ENCODE assay signal across 13 cellular contexts in genomic region chr1:47871799-47872353, GRCh38.
DNase-seq lines count a peak whose midpoint lies in the region; FAIRE-seq and TF ChIP-seq lines count a peak whose summit lies in the region.
"Had no signal": no experiment of that assay in that cellular context is flagged by ENCODE, and none has a peak within 500 bp of the region (broad histone marks: within the 10 kb centered on the region; RNA-seq: fewer than 3 reads in every experiment).

No MANE protein-coding gene starts in this region.

- H3K9me3 ChIP-seq in astrocyte (ENCODE audit: insufficient read depth, low read depth, low read length) = no peaks in the 10 kb centered on the region

- H3K9ac ChIP-seq in astrocyte (ENCODE audit: low read length) = no peak overlapping the region

- 68 to 77% methylated on average over 2 of the region's 2 CpGs for WGBS in lower leg skin, 2 donors

- H3K79me2 ChIP-seq in astrocyte (ENCODE audit: insufficient read depth, low read length) = no peaks in the 10 kb centered on the region

- H3K4me1 Mint-ChIP-seq in astrocyte (ENCODE audit: low read depth, unreplicated experiment) = peaks cover 36% of the 10 kb centered on the region
- H3K4me1 Mint-ChIP-seq: CD4-positive, alpha-beta memory T cell; stimulated activated naive B cell treated with anti-CD40 and anti-IgM and Interleukin-4, amounts not matched to agents 10 μg/mL and 1 μg/mL and 100 μg/mL, for 72 hours had no signal

- H3K27me3 Mint-ChIP-seq in astrocyte (ENCODE audit: low read depth, unreplicated experiment) = peaks cover 16% of the 10 kb centered on the region

- no peak overlapping the region for H3K27ac ChIP-seq in astrocyte (ENCODE audit: low read depth, low read length)

- no peak overlapping the region for H2AFZ ChIP-seq in astrocyte (ENCODE audit: low read depth, low read length)

- H3K36me3 ChIP-seq in astrocyte (ENCODE audit: insufficient read depth, low read length) = no peaks in the 10 kb centered on the region

- no peak for TF ChIP-seq CTCF in astrocyte (IDR thresholded peaks at IDR 0.05; ENCODE audit: insufficient read depth, low read depth, low read length)
- no peak for TF ChIP-seq CTCF in lower leg skin (IDR thresholded peaks at IDR 0.05)
- TF ChIP-seq CTCF in GM20000 (IDR thresholded peaks at IDR 0.05; ENCODE audit: extremely low read depth, missing control alignments) = no peak

- TF ChIP-seq POLR2A in lower leg skin (IDR thresholded peaks at IDR 0.05) = no peak

- intact Hi-C loops in lower leg skin (cut with DNase I; ENCODE audit: low total_unique reads) = no loop called here

- H3K36me3 Mint-ChIP-seq in astrocyte (ENCODE audit: low read depth, unreplicated experiment) = peaks cover 2% of the 10 kb centered on the region
- H3K36me3 Mint-ChIP-seq: CD4-positive, alpha-beta memory T cell; stimulated activated naive B cell treated with anti-CD40 and anti-IgM and Interleukin-4, amounts not matched to agents 10 μg/mL and 1 μg/mL and 100 μg/mL, for 72 hours had no signal

- H3K27me3 ChIP-seq in astrocyte (ENCODE audit: insufficient read depth, low read length) = peaks cover 5% of the 10 kb centered on the region

- H3K4me3 ChIP-seq in astrocyte (ENCODE audit: insufficient read depth, low read depth, low read length) (no peak overlapping the region), lower leg skin (ENCODE audit: low read depth, poor library complexity, severe bottlenecking) (no peak overlapping the region)

- DNase-seq in COLO829 (ENCODE audit: low spot score) (peak; percentile 57), HPDE6-E6E7 (ENCODE audit: extremely low spot score) (peak; percentile 7), astrocyte (ENCODE audit: low read depth) (no peak), mesenteric fat pad (ENCODE audit: low spot score) (peak; percentile 55), lower leg skin (ENCODE audit: low spot score in 2 of 2) (no peak), NCI-H2196 treated with DMSO at 0.1 percent for 48 hours (lab: John Stamatoyannopoulos, UW; ENCODE audit: unreplicated experiment) (no peak), GM20000 (ENCODE audit: low spot score) (no peak)
- no peak for DNase-seq in activated T-cell treated with anti-CD3 and anti-CD28 coated beads, Interleukin-2, amount 50 U/mL, for 1 hour
- DNase-seq: CD4-positive, alpha-beta memory T cell; central memory CD4-positive, alpha-beta T cell; left colon; occipital lobe; stimulated activated naive B cell treated with anti-CD40 and anti-IgM and Interleukin-4, amounts not matched to agents 10 μg/mL and 1 μg/mL and 100 μg/mL, for 72 hours had no signal

- H4K20me1 ChIP-seq in astrocyte (ENCODE audit: insufficient read depth, low read length) = no peaks in the 10 kb centered on the region

- no peak overlapping the region for H3K4me2 ChIP-seq in astrocyte (ENCODE audit: low read length)

- H3K9me3 Mint-ChIP-seq in astrocyte (ENCODE audit: unreplicated experiment) = peaks cover 2% of the 10 kb centered on the region
- H3K9me3 Mint-ChIP-seq: CD4-positive, alpha-beta memory T cell; stimulated activated naive B cell treated with anti-CD40 and anti-IgM and Interleukin-4, amounts not matched to agents 10 μg/mL and 1 μg/mL and 100 μg/mL, for 72 hours had no signal

- no peaks in the 10 kb centered on the region for H3K4me1 ChIP-seq in astrocyte (ENCODE audit: insufficient read depth, low read length)

- peak overlapping the region; percentile 89 for H3K27ac Mint-ChIP-seq in astrocyte (ENCODE audit: unreplicated experiment)
- H3K27ac Mint-ChIP-seq: CD4-positive, alpha-beta memory T cell; stimulated activated naive B cell treated with anti-CD40 and anti-IgM and Interleukin-4, amounts not matched to agents 10 μg/mL and 1 μg/mL and 100 μg/mL, for 72 hours had no signal

- no peak for FAIRE-seq in astrocyte (lab: Jason Lieb, UNC)

- no peak overlapping the region for H3K4me3 Mint-ChIP-seq in astrocyte (ENCODE audit: unreplicated experiment)
- H3K4me3 Mint-ChIP-seq: CD4-positive, alpha-beta memory T cell; stimulated activated naive B cell treated with anti-CD40 and anti-IgM and Interleukin-4, amounts not matched to agents 10 μg/mL and 1 μg/mL and 100 μg/mL, for 72 hours had no signal

Comparison
In these comparisons a context has a peak if more than half of its experiments do, and no peak if none do; other contexts are left out.
1. DNase-seq: peak in COLO829 (single experiment), HPDE6-E6E7 (single experiment) and mesenteric fat pad (single experiment); none in astrocyte (single experiment), lower leg skin (0 of 2), activated T-cell treated with anti-CD3 and anti-CD28 coated beads, Interleukin-2, amount 50 U/mL, for 1 hour (single experiment), NCI-H2196 treated with DMSO at 0.1 percent for 48 hours (single experiment) and GM20000 (single experiment).